Comparison of ENCODE assay signal across 14 cellular contexts in the genomic region with DNA sequence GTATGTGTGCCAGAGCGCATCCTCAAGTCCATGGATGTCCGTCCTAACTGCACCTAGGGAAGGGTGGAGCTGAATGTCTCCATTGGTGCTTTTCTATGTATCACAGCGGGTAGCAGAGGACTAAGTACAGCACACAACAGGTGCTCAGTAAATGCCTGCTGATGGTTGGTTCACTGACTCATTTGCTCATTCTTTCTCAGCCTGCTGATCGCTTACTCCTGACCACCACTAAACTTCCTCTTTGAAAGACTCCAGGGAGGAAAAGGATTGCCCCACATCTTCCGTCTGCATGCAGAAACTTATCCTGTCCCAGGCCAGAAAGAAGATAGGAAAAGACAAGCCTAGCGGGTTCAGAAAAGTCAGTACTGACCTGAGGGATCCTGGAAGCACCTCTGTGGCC.
"Had no signal": no experiment of that assay in that cellular context is flagged by ENCODE, and none has a peak within 500 bp of the region (broad histone marks: within the 10 kb centered on the region; RNA-seq: fewer than 3 reads in every experiment).

No MANE protein-coding gene starts in this region.

- H2AFZ ChIP-seq: neural progenitor cell had no signal

- H3K4me1 ChIP-seq: gastroesophageal sphincter, thyroid gland, vagina had no signal

- H3K4me3 ChIP-seq: adrenal gland, coronary artery, gastroesophageal sphincter, neural progenitor cell, right atrium auricular region, thyroid gland, vagina had no signal

- H3K9me3 ChIP-seq: adrenal gland, gastroesophageal sphincter, right atrium auricular region, thyroid gland, vagina had no signal

- H3K27me3 ChIP-seq: adrenal gland, neural progenitor cell, right atrium auricular region, thyroid gland, vagina had no signal

- ATAC-seq: gastroesophageal sphincter had no signal

- DNase-seq: activated B cell treated with CpG ODN at 0.5 μM for 24 hours; activated CD4-positive, alpha-beta T cell treated with anti-CD3 and anti-CD28 coated beads, Interleukin-2, amount 10 ng/mL, durations not matched to agents 24 days and 14 days; activated naive CD4-positive, alpha-beta T cell treated with anti-CD3 and anti-CD28 coated beads, Interleukin-2, amount 10 ng/mL, durations not matched to agents 7 days and 5 days; adrenal gland; central memory CD4-positive, alpha-beta T cell; effector CD4-positive, alpha-beta T cell; small intestine; thyroid gland had no signal

- H3K27ac ChIP-seq: adrenal gland, coronary artery, epithelial cell of prostate, gastroesophageal sphincter, neural progenitor cell, right atrium auricular region, thyroid gland, vagina had no signal

- H3K4me2 ChIP-seq: neural progenitor cell had no signal

- H3K36me3 ChIP-seq: adrenal gland, gastroesophageal sphincter, neural progenitor cell, right atrium auricular region, thyroid gland, vagina had no signal
